Comparison of ENCODE assay signal across 8 cellular contexts in the genomic region with DNA sequence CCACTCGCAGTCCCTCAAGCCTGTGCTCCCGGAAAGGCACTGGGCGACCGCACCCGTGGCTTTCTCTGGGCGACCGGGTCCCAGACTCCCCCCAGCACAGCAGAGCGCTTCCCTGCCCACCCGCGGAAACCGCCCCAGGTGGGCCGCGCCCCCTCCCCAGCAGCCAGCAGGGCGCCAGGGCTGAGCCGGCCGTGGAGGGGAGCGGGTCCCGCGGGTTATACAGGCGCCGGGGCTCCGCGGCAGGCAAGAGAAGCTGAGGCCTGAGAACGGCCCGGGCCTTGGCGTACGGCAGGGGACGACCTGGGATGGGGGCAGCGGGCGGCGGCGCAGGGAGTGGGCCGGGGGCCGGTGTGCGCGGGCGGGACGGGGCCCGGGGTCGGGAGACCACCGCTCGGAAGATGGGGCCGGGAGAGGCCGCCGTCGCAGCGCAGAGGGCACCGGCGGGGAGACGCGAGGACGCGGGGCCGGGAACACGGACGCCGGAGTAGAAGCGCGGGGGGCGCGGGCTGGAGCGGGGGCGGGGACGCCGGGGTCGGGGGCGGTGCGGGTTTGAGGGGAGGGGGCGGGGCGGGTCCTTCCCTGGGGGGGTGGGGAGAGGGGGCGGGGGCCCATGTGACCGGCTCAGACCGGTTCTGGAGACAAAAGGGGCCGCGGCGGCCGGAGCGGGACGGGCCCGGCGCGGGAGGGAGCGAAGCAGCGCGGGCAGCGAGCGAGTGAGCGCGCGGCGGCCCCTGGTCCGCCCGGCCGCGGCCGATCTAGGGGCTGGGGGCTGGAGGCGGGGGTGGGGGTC. TPM values are rescaled to one million over a fixed set of nuclear protein-coding genes. Genes with fewer than 3 reads are reported as not detected.
DNase-seq lines count a peak whose midpoint lies in the region; ATAC-seq lines count a peak whose summit lies in the region.

Gene MDK (plus strand): TSS at position 624 of the 790 bp plus-strand sequence. CDS start 389 bp downstream, outside the sequence.

- H3K9me3 Mint-ChIP-seq in activated naive CD8-positive, alpha-beta T cell (ENCODE audit: low read depth): no peaks in the 10 kb centered on the region

- peak within 1 kb of the TSS; percentile 88 for H3K9ac ChIP-seq in HUES6 (ENCODE audit: low read length)

- H3K27ac Mint-ChIP-seq in activated naive CD8-positive, alpha-beta T cell: no peak within 1 kb of the TSS

- peak within 1 kb of the TSS; percentile 95 for H3K27ac ChIP-seq in HUES6 (ENCODE audit: low read depth, low read length)
- peak within 1 kb of the TSS; percentile 42 for H3K27ac ChIP-seq in right cardiac atrium (ENCODE audit: low read length)

- DNase-seq in D341Med (ENCODE audit: low spot score): peak; percentile 78
- DNase-seq in right cardiac atrium: peak in 2 of 3 donors; percentile 72 to 74
- no peak for DNase-seq in renal cortical epithelial cell (ENCODE audit: low read depth)
- DNase-seq in DMS114 treated with DMSO at 0.1 percent for 48 hours (lab: John Stamatoyannopoulos, UW; ENCODE audit: unreplicated experiment): no peak
- no peak for DNase-seq in SW 1271 (lab: John Stamatoyannopoulos, UW)

- H3K4me3 Mint-ChIP-seq in activated naive CD8-positive, alpha-beta T cell: peak within 1 kb of the TSS; percentile 76

- peaks cover 12% of the 10 kb centered on the region; the same call in 1 of the 2 replicates for H3K27me3 ChIP-seq in HUES6 (ENCODE audit: control insufficient read depth, insufficient read depth, low read length)
- H3K27me3 ChIP-seq in right cardiac atrium (ENCODE audit: control insufficient read depth, insufficient read depth): no peaks in the 10 kb centered on the region

- intact Hi-C loops in right cardiac atrium (cut with DNase I): loop anchor here in 1 of 4 donors (10.0 kb wide), 1 partner anchor 234 kb away; the partner anchor contains the start of genes ATG13 and HARBI1

- H3K4me1 ChIP-seq in HUES6 (ENCODE audit: control insufficient read depth, insufficient read depth, low read length) (peaks cover 21% of the 10 kb centered on the region), right cardiac atrium (ENCODE audit: control insufficient read depth, insufficient read depth, low read length) (no peaks in the 10 kb centered on the region)

- H3K36me3 ChIP-seq in HUES6 (ENCODE audit: control insufficient read depth, insufficient read depth, low read length): peaks cover 27% of the 10 kb centered on the region

- peaks cover 4% of the 10 kb centered on the region for H3K27me3 Mint-ChIP-seq in activated naive CD8-positive, alpha-beta T cell

- H3K36me3 Mint-ChIP-seq in activated naive CD8-positive, alpha-beta T cell: peaks cover under 1% of the 10 kb centered on the region

- ATAC-seq in right cardiac atrium: peak; percentile 3 to 7
- no peak for ATAC-seq in HG03135 (IDR thresholded peaks at IDR 0.05; ENCODE audit: unreplicated experiment)

- WGBS in right cardiac atrium: 1% methylated on average over 96 of the region's 97 CpGs

- H3K4me3 ChIP-seq in HUES6 (ENCODE audit: low read depth, low read length) (peak within 1 kb of the TSS; percentile 95), right cardiac atrium (ENCODE audit: low read length) (peak within 1 kb of the TSS; percentile 69)

- H3K9me3 ChIP-seq in HUES6 (ENCODE audit: control insufficient read depth, insufficient read depth, low read depth, low read length) (no peaks in the 10 kb centered on the region), right cardiac atrium (ENCODE audit: control insufficient read depth, low read length) (no peaks in the 10 kb centered on the region)

- H3K4me1 Mint-ChIP-seq in activated naive CD8-positive, alpha-beta T cell (ENCODE audit: low read depth): peaks cover 5% of the 10 kb centered on the region

RNA-seq across cellular contexts. Expression of gene MDK, which starts in this region (rescaled TPM):
- total RNA-seq in right cardiac atrium (10 to 100 TPM in 3 of 4 donors, 1 to 10 TPM in 1; 9.9 to 18.8 (median 11.9) TPM), renal cortical epithelial cell (22.5 and 26.7 TPM in 2 replicates)
- polyA plus RNA-seq in right cardiac atrium: 10.1 TPM

Comparison
In these comparisons a context has a peak if more than half of its experiments do, and no peak if none do; other contexts are left out.
1. DNase-seq: peak in D341Med (single experiment) and right cardiac atrium (2 of 3); none in renal cortical epithelial cell (single experiment), DMS114 treated with DMSO at 0.1 percent for 48 hours (single experiment) and SW 1271 (0 of 2).